8 cellular contexts compared by ENCODE assay signal in genomic region chr17:61862975-61863800, GRCh38. TPM values are rescaled to one million over a fixed set of nuclear protein-coding genes. Genes with fewer than 3 reads are reported as not detected.
DNase-seq lines count a peak whose midpoint lies in the region; ATAC-seq and TF ChIP-seq lines count a peak whose summit lies in the region.

BRIP1 (minus strand) TSS chr17:61863528; CDS start chr17:61861539, 1,989 bp downstream.

- intact Hi-C loops in heart left ventricle (cut with DNase I) = loop anchor here in 2 of 10 donors (5.0 to 10.0 kb wide), 2 partner anchors 62 to 204 kb away; partner anchors contain the start of genes INTS2 (in 1 of the 2) and MED13 (in 1 of the 2)

- TF ChIP-seq CTCF in GM12875 (IDR thresholded peaks at IDR 0.05; ENCODE audit: borderline replicate concordance, insufficient read depth, low read depth, low read length) (no peak), heart left ventricle (IDR thresholded peaks at IDR 0.05) (no peak), type B pancreatic cell (conservative IDR thresholded peaks at IDR 0.05) (no peak)

- peak within 1 kb of the TSS; percentile 95 for H3K27ac Mint-ChIP-seq in activated naive CD8-positive, alpha-beta T cell treated with anti-CD3 and anti-CD28 coated beads, Interleukin-2, amount 10 ng/mL, durations not matched to agents 7 days and 5 days
- H3K27ac Mint-ChIP-seq in type B pancreatic cell = peak within 1 kb of the TSS; percentile 98

- peak within 1 kb of the TSS; percentile 96 for H3K4me3 Mint-ChIP-seq in activated naive CD8-positive, alpha-beta T cell treated with anti-CD3 and anti-CD28 coated beads, Interleukin-2, amount 10 ng/mL, durations not matched to agents 7 days and 5 days
- H3K4me3 Mint-ChIP-seq in type B pancreatic cell = peak within 1 kb of the TSS; percentile 98

- H3K36me3 ChIP-seq in heart left ventricle = peaks cover 0 to 21% (median 12%) of the 10 kb centered on the region in 9 donors

- peaks cover 0 to 15% (median 3%) of the 10 kb centered on the region in 12 donors for H3K4me1 ChIP-seq in heart left ventricle

- POLR2A ChIA-PET in activated naive CD8-positive, alpha-beta T cell treated with anti-CD3 and anti-CD28 coated beads, Interleukin-2, amount 10 ng/mL, durations not matched to agents 7 days and 5 days (lab: Charles Lee) = interaction anchor here (0.5 to 3.2 kb wide), 21 partner anchors 9 to 1251 kb away, joined by 3 to 29 read pairs (median 3); partner anchors contain the start of genes INTS2 and MED13

- no peaks in the 10 kb centered on the region for H3K27me3 ChIP-seq in heart left ventricle

- DNase-seq in NCI-H1417 treated with DMSO at 0.1 percent for 48 hours (lab: John Stamatoyannopoulos, UW) (peak; percentile 77), SW 1271 (lab: John Stamatoyannopoulos, UW) (peak; percentile 92 to 94), heart left ventricle (peak; percentile 90 to 94 (median 92)), pons (ENCODE audit: low spot score) (peak; percentile 84), type B pancreatic cell (ENCODE audit: extremely low spot score, unreplicated experiment) (peak; percentile 89)
- peak; percentile 85 for DNase-seq in activated naive CD8-positive, alpha-beta T cell treated with anti-CD3 and anti-CD28 coated beads, Interleukin-2, amount 10 ng/mL, durations not matched to agents 7 days and 5 days

- WGBS in heart left ventricle, 4 donors = 0 to 1% (median 1%) methylated on average over 40 to 43 of the region's 43 CpGs

- H3K9me3 Mint-ChIP-seq in activated naive CD8-positive, alpha-beta T cell treated with anti-CD3 and anti-CD28 coated beads, Interleukin-2, amount 10 ng/mL, durations not matched to agents 7 days and 5 days = no peaks in the 10 kb centered on the region
- no peaks in the 10 kb centered on the region for H3K9me3 Mint-ChIP-seq in type B pancreatic cell

- H3K36me3 Mint-ChIP-seq in activated naive CD8-positive, alpha-beta T cell treated with anti-CD3 and anti-CD28 coated beads, Interleukin-2, amount 10 ng/mL, durations not matched to agents 7 days and 5 days = peaks cover 8% of the 10 kb centered on the region
- H3K36me3 Mint-ChIP-seq in type B pancreatic cell = peaks cover 3% of the 10 kb centered on the region

- peak within 1 kb of the TSS in 11 of 12 donors; percentile 49 to 82 (median 68) for H3K27ac ChIP-seq in heart left ventricle

- TF ChIP-seq POLR2A in heart left ventricle (IDR thresholded peaks at IDR 0.05) = no peak

- H3K4me3 ChIP-seq in GM12875 (ENCODE audit: low read depth, low read length) (peak within 1 kb of the TSS; percentile 71), heart left ventricle (peak within 1 kb of the TSS; percentile 55 to 83 (median 70))

- no peaks in the 10 kb centered on the region for H3K9me3 ChIP-seq in heart left ventricle

- ATAC-seq in HG02798 (IDR thresholded peaks at IDR 0.05; ENCODE audit: poor library complexity, unreplicated experiment) = peak; percentile 97
- peak; percentile 96 for ATAC-seq in activated naive CD8-positive, alpha-beta T cell treated with anti-CD3 and anti-CD28 coated beads, Interleukin-2, amount 10 ng/mL, durations not matched to agents 7 days and 5 days (ENCODE audit: low read depth)
- ATAC-seq in heart left ventricle = peak; percentile 98 to 100 (median 100)

- no peaks in the 10 kb centered on the region for H3K27me3 Mint-ChIP-seq in activated naive CD8-positive, alpha-beta T cell treated with anti-CD3 and anti-CD28 coated beads, Interleukin-2, amount 10 ng/mL, durations not matched to agents 7 days and 5 days
- H3K27me3 Mint-ChIP-seq in type B pancreatic cell = no peaks in the 10 kb centered on the region

- peaks cover 26% of the 10 kb centered on the region for H3K4me1 Mint-ChIP-seq in activated naive CD8-positive, alpha-beta T cell treated with anti-CD3 and anti-CD28 coated beads, Interleukin-2, amount 10 ng/mL, durations not matched to agents 7 days and 5 days
- H3K4me1 Mint-ChIP-seq in type B pancreatic cell (ENCODE audit: unreplicated experiment) = peaks cover 26% of the 10 kb centered on the region

RNA-seq across cellular contexts. Expression of gene BRIP1, which starts in this region (rescaled TPM):
- total RNA-seq in activated naive CD8-positive, alpha-beta T cell treated with anti-CD3 and anti-CD28 coated beads, Interleukin-2, amount 10 ng/mL, durations not matched to agents 7 days and 5 days = 10 to 100 TPM; 20.1 TPM
- total RNA-seq in heart left ventricle (1 to 10 TPM in 1 of 9 donors, under 1 TPM in 5, not detected in 3; 0.09 to 2.2 (median 0.21) TPM), type B pancreatic cell (ENCODE audit: low replicate concordance) (9.5 and 18.9 TPM in 2 replicates)
- under 1 TPM; 0.04 to 0.08 TPM for polyA plus RNA-seq in heart left ventricle

Comparison
In these comparisons a context has a peak if more than half of its experiments do, and no peak if none do; other contexts are left out.
1. Peak in every context shown above with its lines: DNase-seq, ATAC-seq, H3K4me3 ChIP-seq and H3K27ac ChIP-seq.